Comparison of ENCODE assay signal across 6 cellular contexts in the genomic region with DNA sequence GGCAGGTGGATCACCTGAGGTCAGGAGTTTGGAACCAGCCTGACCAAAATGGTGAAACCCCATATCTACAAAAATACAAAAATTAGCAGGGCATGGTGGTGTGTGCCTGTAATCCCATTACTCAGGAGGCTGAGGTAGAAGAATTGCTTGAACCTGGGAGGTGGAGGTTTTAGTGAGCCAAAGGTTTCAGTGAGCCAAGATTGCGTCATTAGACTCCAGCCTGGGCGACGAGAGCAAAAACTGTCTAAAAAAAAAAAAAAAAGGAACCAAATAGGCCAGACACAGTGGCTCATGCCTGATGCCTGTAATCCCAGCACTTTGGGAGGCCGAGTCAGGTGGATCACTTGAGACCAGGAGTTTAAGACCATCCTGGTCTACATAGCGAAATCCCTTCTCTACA. TPM values are rescaled to one million over a fixed set of nuclear protein-coding genes. Genes with fewer than 3 reads are reported as not detected.
"Had no signal": no experiment of that assay in that cellular context is flagged by ENCODE, and none has a peak within 500 bp of the region (broad histone marks: within the 10 kb centered on the region; RNA-seq: fewer than 3 reads in every experiment).

No MANE protein-coding gene starts in this region.

RNA-seq across cellular contexts. Expression of a gene that starts 12.8 kb away (rescaled TPM):
- total RNA-seq: NCI-H460, OCI-LY7, Right ventricle myocardium inferior, RPMI7951, SJSA1, T-helper 17 cell had no signal
